Comparison of ENCODE assay signal across 8 cellular contexts in the genomic region with DNA sequence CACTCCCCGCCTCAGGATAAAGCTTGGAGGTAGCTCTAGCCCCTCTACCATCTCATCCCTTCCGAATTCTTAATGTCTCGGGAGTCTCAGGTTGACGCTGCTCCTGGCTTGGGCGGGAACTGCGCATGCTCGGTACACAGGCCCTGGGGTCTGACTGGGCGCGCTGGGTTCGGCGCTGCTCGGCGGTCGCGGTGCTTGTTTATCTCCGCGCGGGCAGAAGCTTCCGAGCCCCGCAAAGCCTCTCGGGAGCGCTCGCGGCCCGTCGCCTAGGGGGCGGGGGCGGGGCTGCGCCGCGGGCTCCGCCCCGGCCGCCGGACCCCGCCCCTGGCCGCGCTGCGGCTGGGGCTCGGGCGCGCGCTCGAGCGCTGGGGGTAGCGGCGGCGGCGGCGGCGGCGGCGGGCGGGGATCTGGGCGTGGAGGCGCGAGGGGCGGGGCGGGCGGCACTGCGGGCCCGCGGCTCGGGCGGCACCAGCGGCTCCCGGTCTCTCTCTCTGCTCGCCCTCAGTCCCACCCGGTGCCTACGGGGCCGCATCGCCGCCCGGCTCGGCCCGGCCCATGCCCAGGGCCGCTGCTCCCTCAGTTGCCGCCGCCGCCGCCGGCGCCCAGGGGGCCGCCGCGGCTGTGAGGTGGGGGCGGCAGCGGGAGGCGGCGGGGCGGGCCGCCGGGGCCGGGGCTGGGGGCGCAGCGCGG. TPM values are rescaled to one million over a fixed set of nuclear protein-coding genes. Genes with fewer than 3 reads are reported as not detected.
DNase-seq lines count a peak whose midpoint lies in the region; ATAC-seq and TF ChIP-seq lines count a peak whose summit lies in the region.

A gene (plus strand): TSS at position 443 of the 690 bp plus-strand sequence. CDS start 302 bp downstream, outside the sequence.

- H2BK20ac ChIP-seq in IMR-90 (ENCODE audit: low read depth, low read length) = peak within 1 kb of the TSS; percentile 53; the same call in 1 of the 2 replicates

- H2AFZ ChIP-seq in IMR-90 (replicated peaks; ENCODE audit: low read length, poor library complexity) = peak within 1 kb of the TSS; percentile 97

- CTCF ChIA-PET in Calu3 (lab: Charles Lee) (interaction anchor here (0.7 kb wide), 1 partner anchor 665 kb away, joined by 4 read pairs; no protein-coding TSS in a partner anchor), IMR-90 (lab: Yijun Ruan, JAX) (interaction anchor here (0.8 to 1.1 kb wide), 3 partner anchors 16 to 141 kb away, joined by 3 to 5 read pairs (median 3); no protein-coding TSS in a partner anchor)

- POLR2A ChIA-PET in IMR-90 (lab: Charles Lee; ENCODE audit: unreplicated experiment) = interaction anchor here (1.0 to 1.3 kb wide), 2 partner anchors 66 to 114 kb away, joined by 3 read pairs; no protein-coding TSS in a partner anchor

- peak within 1 kb of the TSS; percentile 99 for H3K4me2 ChIP-seq in IMR-90 (ENCODE audit: low read depth, low read length)

- DNase-seq in Calu3 = peak; percentile 69
- DNase-seq in IMR-90 = peak; percentile 91
- DNase-seq in OCI-M2 (lab: John Stamatoyannopoulos, UW; ENCODE audit: unreplicated experiment) = peak; percentile 14
- peak; percentile 78 for DNase-seq in activated T-cell treated with anti-CD3 and anti-CD28 coated beads for 4 hours
- peak; percentile 50 for DNase-seq in epithelial cell of prostate (ENCODE audit: low read depth, low spot score)
- DNase-seq in mucosa of gallbladder (ENCODE audit: low spot score) = peak; percentile 94
- DNase-seq in stimulated activated CD8-positive, alpha-beta memory T cell treated with anti-CD3 and anti-CD28 coated beads, Interleukin-4, amount 100 ng/mL, for 24 hours (ENCODE audit: low read depth) = peak; percentile 80

- H3K4me1 Mint-ChIP-seq in Calu3 (ENCODE audit: low read depth, unreplicated experiment) = no peaks in the 10 kb centered on the region

- peak within 1 kb of the TSS; percentile 95 for H2AK9ac ChIP-seq in IMR-90 (replicated peaks; ENCODE audit: low read depth, low read length, poor library complexity)

- peak within 1 kb of the TSS; percentile 89 for H4K91ac ChIP-seq in IMR-90 (ENCODE audit: insufficient read depth, low read depth, low read length)

- no peaks in the 10 kb centered on the region for H3K27me3 Mint-ChIP-seq in Calu3 (ENCODE audit: unreplicated experiment)

- no peaks in the 10 kb centered on the region for H3K9me3 ChIP-seq in IMR-90 (ENCODE audit: control insufficient read depth, insufficient read depth, low read length)

- WGBS in IMR-90 (ENCODE audit: extremely low coverage in 2 of 2, insufficient read length in 1 of 2), 2 experiments = 1% methylated on average over 14 of the region's 97 CpGs; no CpG with 5 or more reads in 1 of the 2 experiments

- peak within 1 kb of the TSS; percentile 80 for H2BK120ac ChIP-seq in IMR-90 (ENCODE audit: low read depth, low read length)

- H2BK15ac ChIP-seq in IMR-90 (ENCODE audit: low read depth, low read length) = peak within 1 kb of the TSS; percentile 89; the same call in 1 of the 3 replicates

- peak; percentile 47 for ATAC-seq in GM21528 (IDR thresholded peaks at IDR 0.05; ENCODE audit: low FRiP score, unreplicated experiment)
- peak; percentile 74 for ATAC-seq in IMR-90 (ENCODE audit: low read depth)

- H3K14ac ChIP-seq in IMR-90 (replicated peaks; ENCODE audit: low read depth, low read length) = peak within 1 kb of the TSS; percentile 96

- H3K4me3 ChIP-seq in IMR-90 (ENCODE audit: insufficient read depth, low read depth, low read length) = peak within 1 kb of the TSS; percentile 74

- peak; percentile 86 for TF ChIP-seq POLR2A in IMR-90 (IDR thresholded peaks at IDR 0.05; ENCODE audit: low read depth, low read length)

- H3K9me3 Mint-ChIP-seq in Calu3 (ENCODE audit: low read depth, unreplicated experiment) = no peaks in the 10 kb centered on the region

- no peaks in the 10 kb centered on the region for H3K27me3 ChIP-seq in IMR-90 (ENCODE audit: control insufficient read depth, insufficient read depth, low read length)

- H2AK5ac ChIP-seq in IMR-90 (ENCODE audit: low read depth, low read length) = peak within 1 kb of the TSS; percentile 52

- peaks cover 4% of the 10 kb centered on the region for H3K4me1 ChIP-seq in IMR-90 (ENCODE audit: control insufficient read depth, insufficient read depth, low read length)

- H3K79me1 ChIP-seq in IMR-90 (ENCODE audit: low read depth in 1 of 2, low read length in 2 of 2) = peaks cover 16 to 50% of the 10 kb centered on the region in 2 experiments

- peak within 1 kb of the TSS; percentile 38 to 94; a peak in 3 of 4 replicates for H4K8ac ChIP-seq in IMR-90 (ENCODE audit: low read depth in 2 of 2, low read length in 2 of 2)

- H3K27ac ChIP-seq in IMR-90 (ENCODE audit: insufficient read depth, low read length) (peak within 1 kb of the TSS; percentile 88), epithelial cell of prostate (peak within 1 kb of the TSS; percentile 93)

- H3K4ac ChIP-seq in IMR-90 (ENCODE audit: low read depth, low read length) = peak within 1 kb of the TSS; percentile 96

- dilution Hi-C loops in IMR-90 (cut with HindIII; ENCODE audit: low sequenced_read_pairs, unreplicated experiment) = no loop called here

- H3K18ac ChIP-seq in IMR-90 (ENCODE audit: low read depth, low read length) = peak within 1 kb of the TSS; percentile 88

- peaks cover 13% of the 10 kb centered on the region for H4K20me1 ChIP-seq in IMR-90 (ENCODE audit: insufficient read depth, low read length)

- H3K9ac ChIP-seq in IMR-90 (ENCODE audit: low read depth, low read length) = peak within 1 kb of the TSS; percentile 97

- H3K36me3 Mint-ChIP-seq in Calu3 (ENCODE audit: insufficient read depth, unreplicated experiment) = peaks cover 24% of the 10 kb centered on the region

- no peaks in the 10 kb centered on the region for H3K36me3 ChIP-seq in IMR-90 (ENCODE audit: control insufficient read depth, insufficient read depth, low read length)

- BruUV-seq in Calu3 (replicated peaks; lab: Mats Ljungman, UMichigan) (no TSS peak), IMR-90 (replicated peaks; lab: Mats Ljungman, UMichigan) (no TSS peak)

- in situ Hi-C loops in IMR-90 (cut with MboI; ENCODE audit: low sequenced_read_pairs) = no loop called here

- H3K27ac Mint-ChIP-seq in Calu3 (ENCODE audit: unreplicated experiment) = peak within 1 kb of the TSS; percentile 92

- TF ChIP-seq CTCF in Calu3 (IDR thresholded peaks at IDR 0.05; ENCODE audit: unreplicated experiment) (no peak), IMR-90 (conservative IDR thresholded peaks at IDR 0.05; ENCODE audit: low read depth, low read length) (no peak; the same call in 1 of the 2 replicates)

- peak within 1 kb of the TSS; percentile 87 for H3K4me3 Mint-ChIP-seq in Calu3 (ENCODE audit: low read depth, unreplicated experiment)

- H3K56ac ChIP-seq in IMR-90 (ENCODE audit: extremely low read depth, insufficient read depth, low read length) = peak within 1 kb of the TSS; percentile 97

- intact Hi-C loops in Calu3 (cut with micrococcal nuclease; ENCODE audit: unreplicated experiment) (no loop called here), IMR-90 (cut with micrococcal nuclease) (loop anchor here (2.0 to 10.0 kb wide), 4 partner anchors 67 to 211 kb away; a partner anchor contains a TSS)

- peak within 1 kb of the TSS; percentile 88 for H2BK5ac ChIP-seq in IMR-90 (ENCODE audit: low read depth, low read length, poor library complexity, severe bottlenecking)

- no peak for TF ChIP-seq RAD21 in IMR-90 (IDR thresholded peaks at IDR 0.05; ENCODE audit: low read length)

- peaks cover 5% of the 10 kb centered on the region for H3K9me1 ChIP-seq in IMR-90 (ENCODE audit: insufficient read depth, low read length)

- peak within 1 kb of the TSS; percentile 97 for H3K23ac ChIP-seq in IMR-90 (ENCODE audit: low read depth, low read length)

- H4K5ac ChIP-seq in IMR-90 (ENCODE audit: low read depth, low read length) = peak within 1 kb of the TSS; percentile 90

TF ChIP-seq in IMR-90, 13 proteins besides CTCF, POLR2A, EP300 and RAD21:
- TF ChIP-seq, protein P1, sequence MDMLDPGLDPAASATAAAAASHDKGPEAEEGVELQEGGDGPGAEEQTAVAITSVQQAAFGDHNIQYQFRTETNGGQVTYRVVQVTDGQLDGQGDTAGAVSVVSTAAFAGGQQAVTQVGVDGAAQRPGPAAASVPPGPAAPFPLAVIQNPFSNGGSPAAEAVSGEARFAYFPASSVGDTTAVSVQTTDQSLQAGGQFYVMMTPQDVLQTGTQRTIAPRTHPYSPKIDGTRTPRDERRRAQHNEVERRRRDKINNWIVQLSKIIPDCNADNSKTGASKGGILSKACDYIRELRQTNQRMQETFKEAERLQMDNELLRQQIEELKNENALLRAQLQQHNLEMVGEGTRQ (IDR thresholded peaks at IDR 0.05; ENCODE audit: low read depth, low read length) = no peak
- TF ChIP-seq MAFK (IDR thresholded peaks at IDR 0.05; ENCODE audit: low read depth, low read length) (no peak), MXI1 (IDR thresholded peaks at IDR 0.05; ENCODE audit: borderline replicate concordance, low read depth, low read length) (peak; percentile 62), FOS (IDR thresholded peaks at IDR 0.05; ENCODE audit: low read depth, low read length) (no peak), MAZ (IDR thresholded peaks at IDR 0.05; ENCODE audit: borderline replicate concordance, low read depth, low read length) (peak; percentile 85; the same call in 1 of the 2 replicates)
TF ChIP-seq in IMR-90: peak in this region for 2.

RNA-seq across cellular contexts. Expression of the gene that starts here (rescaled TPM):
- total RNA-seq in Calu3 (2022) (6.4 and 7.7 TPM in 2 replicates), IMR-90 (2012; rRNA removed) (21.0 and 28.9 TPM in 2 replicates), mucosa of gallbladder (39.4 TPM)
- 5.5 and 6.4 TPM in 2 replicates for polyA plus RNA-seq in IMR-90 (2012; rRNA removed)
- polyA plus RNA-seq in IMR-90 (2012; cell fraction: cytosol; rRNA removed) = 1.3 and 2.1 TPM in 2 replicates
- polyA plus RNA-seq in IMR-90 (2012; cell fraction: nucleus; rRNA removed; ENCODE audit: low replicate concordance) = 1.4 and 6.4 TPM in 2 replicates

Comparison
In these comparisons a context has a peak if more than half of its experiments do, and no peak if none do; other contexts are left out.
1. Peak in every context shown above with its lines: DNase-seq, ATAC-seq, H3K4me3 ChIP-seq and H3K27ac ChIP-seq.
2. DNase-seq: peak in every context shown above with its lines; median percentile 94 in mucosa of gallbladder; 91 in IMR-90; 80 in stimulated activated CD8-positive, alpha-beta memory T cell treated with anti-CD3 and anti-CD28 coated beads, Interleukin-4, amount 100 ng/mL, for 24 hours; 78 in activated T-cell treated with anti-CD3 and anti-CD28 coated beads for 4 hours; 69 in Calu3; 50 in epithelial cell of prostate; 14 in OCI-M2.